8 cellular contexts compared by ENCODE assay signal in genomic region chr3:128343287-128344045, GRCh38.
DNase-seq lines count a peak whose midpoint lies in the region; ATAC-seq, FAIRE-seq and TF ChIP-seq lines count a peak whose summit lies in the region.
"Had no signal": no experiment of that assay in that cellular context is flagged by ENCODE, and none has a peak within 500 bp of the region (broad histone marks: within the 10 kb centered on the region; RNA-seq: fewer than 3 reads in every experiment).

No MANE protein-coding gene starts in this region.

- no peaks in the 10 kb centered on the region for H3F3A ChIP-seq in GM23248 (ENCODE audit: insufficient read depth)

- no peak overlapping the region for H3K4me2 ChIP-seq in GM23248 (ENCODE audit: unreplicated experiment)
- no peak overlapping the region for H3K4me2 ChIP-seq in endothelial cell of umbilical vein (ENCODE audit: insufficient read depth, low read length)

- dilution Hi-C loops in endothelial cell of umbilical vein (cut with MboI; ENCODE audit: extremely low pct_ligation_motif_present, low sequenced_read_pairs), result no loop called here

- no peaks in the 10 kb centered on the region for H3K9me1 ChIP-seq in endothelial cell of umbilical vein (replicated peaks; ENCODE audit: control insufficient read depth, extremely low read depth, insufficient read depth, low read length)

- H2AFZ ChIP-seq in GM23248 (no peak overlapping the region), endothelial cell of umbilical vein (ENCODE audit: low read depth, low read length) (peak overlapping the region; percentile 25)

- TF ChIP-seq CTCF in endothelial cell of umbilical vein (IDR thresholded peaks at IDR 0.05; ENCODE audit: extremely low read depth in 1 of 2, insufficient read depth in 1 of 2, low read depth in 1 of 2, low read length in 2 of 2), result no peak

- TF ChIP-seq POLR2A in endothelial cell of umbilical vein (IDR thresholded peaks at IDR 0.05; ENCODE audit: low read depth, low read length), result no peak

- H3K27ac ChIP-seq in GM23248 (no peak overlapping the region), endothelial cell of umbilical vein (ENCODE audit: insufficient read depth, low read depth, low read length) (peak overlapping the region; percentile 16)

- 61 to 64% methylated on average over 6 of the region's 6 CpGs for WGBS in GM23248 (ENCODE audit: low coverage in 1 of 2, low lambda C conversion rate in 2 of 2, missing lambda C conversion rate in 2 of 2), 2 experiments

- H3K79me2 ChIP-seq in GM23248 (ENCODE audit: insufficient read depth) (no peaks in the 10 kb centered on the region), endothelial cell of umbilical vein (ENCODE audit: control insufficient read depth, insufficient read depth, low read length) (no peaks in the 10 kb centered on the region)

- intact Hi-C loops in endothelial cell of umbilical vein (cut with micrococcal nuclease), result no loop called here
- intact Hi-C loops in sciatic nerve (cut with DNase I), result no loop called here

- POLR2A ChIA-PET in endothelial cell of umbilical vein (lab: Charles Lee), result no interaction called here

- no peak for ATAC-seq in sciatic nerve

- no peak overlapping the region for H3K4me3 ChIP-seq in GM23248
- H3K4me3 ChIP-seq in endothelial cell of umbilical vein (replicated peaks in 1 of 3; ENCODE audit: insufficient read depth in 1 of 3, low read depth in 1 of 3, low read length in 3 of 3), result no peak overlapping the region

- FAIRE-seq in endothelial cell of umbilical vein (lab: Jason Lieb, UNC), result peak; percentile 95

- H4K20me1 ChIP-seq in GM23248 (ENCODE audit: insufficient read depth) (no peaks in the 10 kb centered on the region), endothelial cell of umbilical vein (replicated peaks; ENCODE audit: control insufficient read depth, extremely low read depth, insufficient read depth, low read length) (no peaks in the 10 kb centered on the region)

- DNase-seq in GM23248, result peak; percentile 19
- peak; percentile 31 for DNase-seq in NCI-H510A (lab: John Stamatoyannopoulos, UW)
- peak; percentile 88 for DNase-seq in endothelial cell of umbilical vein (ENCODE audit: low read depth, low spot score)
- DNase-seq in pulmonary artery endothelial cell (ENCODE audit: low read depth, low spot score), result peak; percentile 39
- DNase-seq in activated T-cell treated with anti-CD3 and anti-CD28 coated beads for 4 hours, result no peak
- DNase-seq in activated CD4-positive, alpha-beta T cell treated with anti-CD3 and anti-CD28 coated beads, Interleukin-2, amount 50 U/mL, for 1 hour, result no peak
- no peak for DNase-seq in sciatic nerve (ENCODE audit: low spot score)
- DNase-seq: NCI-H1048 had no signal

- no TSS peak for BruUV-seq in endothelial cell of umbilical vein (replicated peaks; lab: Mats Ljungman, UMichigan)

- no peaks in the 10 kb centered on the region for H3K9me3 ChIP-seq in GM23248 (ENCODE audit: low read depth)
- no peaks in the 10 kb centered on the region for H3K9me3 ChIP-seq in endothelial cell of umbilical vein (replicated peaks; ENCODE audit: control insufficient read depth, insufficient read depth, low read length)

- H3K36me3 ChIP-seq in GM23248 (ENCODE audit: low read depth) (no peaks in the 10 kb centered on the region), endothelial cell of umbilical vein (ENCODE audit: control insufficient read depth in 2 of 2, extremely low read depth in 1 of 2, insufficient read depth in 2 of 2, low read length in 2 of 2) (no peaks in the 10 kb centered on the region)

- H3K9ac ChIP-seq in GM23248 (no peak overlapping the region), endothelial cell of umbilical vein (replicated peaks; ENCODE audit: extremely low read depth, insufficient read depth, low read length) (no peak overlapping the region)

- CTCF ChIA-PET in endothelial cell of umbilical vein (lab: Charles Lee), result interaction anchor here (1.2 to 2.6 kb wide), 4 partner anchors 11 to 21 kb away, joined by 3 to 10 read pairs (median 4); no protein-coding TSS in a partner anchor

- H3K4me1 ChIP-seq in GM23248 (ENCODE audit: insufficient read depth) (0 out of 2 replicates have a peak, but pooled peaks cover 6% of the 10 kb centered on the region), endothelial cell of umbilical vein (ENCODE audit: control insufficient read depth, extremely low read depth, insufficient read depth, low read length) (peaks cover 11% of the 10 kb centered on the region)

- in situ Hi-C loops in GM23248 (cut with MboI), result no loop called here

- H3K27me3 ChIP-seq in GM23248 (replicated peaks; ENCODE audit: insufficient read depth) (no peaks in the 10 kb centered on the region), endothelial cell of umbilical vein (ENCODE audit: control insufficient read depth in 2 of 2, insufficient read depth in 2 of 2, low read length in 2 of 2) (no peaks in the 10 kb centered on the region)

- H3K9me2 ChIP-seq in GM23248 (ENCODE audit: insufficient read depth), result no peaks in the 10 kb centered on the region

TF ChIP-seq in endothelial cell of umbilical vein, 7 proteins besides CTCF, POLR2A, EP300 and RAD21:
- no peak for TF ChIP-seq MAX (IDR thresholded peaks at IDR 0.05; ENCODE audit: insufficient read depth, insufficient read length)
- TF ChIP-seq JUN (IDR thresholded peaks at IDR 0.05; ENCODE audit: borderline replicate concordance, insufficient read depth, insufficient read length, low read depth), result no peak
- no peak for TF ChIP-seq MYC (IDR thresholded peaks at IDR 0.05; ENCODE audit: low read depth, low read length)
- TF ChIP-seq FOS (IDR thresholded peaks at IDR 0.05; ENCODE audit: borderline replicate concordance, insufficient read depth, low read length), result peak; percentile 87

Comparison
In these comparisons a context has a peak if more than half of its experiments do, and no peak if none do; other contexts are left out.
1. DNase-seq: peak in GM23248 (single experiment), NCI-H510A (single experiment), endothelial cell of umbilical vein (single experiment) and pulmonary artery endothelial cell (single experiment); none in activated T-cell treated with anti-CD3 and anti-CD28 coated beads for 4 hours (single experiment), activated CD4-positive, alpha-beta T cell treated with anti-CD3 and anti-CD28 coated beads, Interleukin-2, amount 50 U/mL, for 1 hour (single experiment) and sciatic nerve (single experiment).